Comparison of ENCODE assay signal across 19 cellular contexts in genomic region chr3:138060792-138061191, GRCh38. TPM values are rescaled to one million over a fixed set of nuclear protein-coding genes. Genes with fewer than 3 reads are reported as not detected.
DNase-seq lines count a peak whose midpoint lies in the region; ATAC-seq, FAIRE-seq and TF ChIP-seq lines count a peak whose summit lies in the region.
"Had no signal": no experiment of that assay in that cellular context is flagged by ENCODE, and none has a peak within 500 bp of the region (broad histone marks: within the 10 kb centered on the region; RNA-seq: fewer than 3 reads in every experiment).

No MANE protein-coding gene starts in this region.

- H3K36me3 Mint-ChIP-seq in T-helper 17 cell (ENCODE audit: low read depth), result no peaks in the 10 kb centered on the region

- H3K9me3 ChIP-seq in RWPE2 (ENCODE audit: severe bottlenecking) (no peaks in the 10 kb centered on the region), T-helper 17 cell (ENCODE audit: control insufficient read depth, low read length, poor library complexity, severe bottlenecking) (no peaks in the 10 kb centered on the region)
- H3K9me3 ChIP-seq: prostate gland had no signal

- DNase-seq in GM18507 (ENCODE audit: extremely low spot score, insufficient read length, low read depth), result no peak
- DNase-seq in RWPE2 (ENCODE audit: low spot score), result no peak
- DNase-seq in NCI-H526 treated with DMSO at 0.1 percent for 48 hours (lab: John Stamatoyannopoulos, UW), result no peak
- DNase-seq in activated T-cell treated with anti-CD3 and anti-CD28 coated beads, Interleukin-2, amount 50 U/mL, for 1 hour, result no peak
- no peak for DNase-seq in NCI-H82 treated with DMSO at 0.1 percent for 48 hours (lab: John Stamatoyannopoulos, UW; ENCODE audit: unreplicated experiment)
- DNase-seq in T-helper 17 cell, result no peak
- DNase-seq: activated naive CD4-positive, alpha-beta T cell treated with Interleukin-2 at 50 U/mL for 16 hours; DND-41; NCI-H1417 treated with DMSO at 0.1 percent for 48 hours; stimulated activated CD4-positive, alpha-beta T cell treated with anti-CD3 and anti-CD28 coated beads, Interleukin-2, amount 100 ng/mL, for 24 hours had no signal

- H3K27me3 Mint-ChIP-seq in T-helper 17 cell, result peaks cover 9% of the 10 kb centered on the region

- H3K4me3 Mint-ChIP-seq in T-helper 17 cell, result no peak overlapping the region

- no peaks in the 10 kb centered on the region for H3K36me3 ChIP-seq in RWPE2 (ENCODE audit: low read depth)
- H3K36me3 ChIP-seq: prostate gland had no signal

- no peaks in the 10 kb centered on the region for H3K27me3 ChIP-seq in RWPE2 (ENCODE audit: insufficient read depth, poor library complexity, severe bottlenecking)

- FAIRE-seq in GM18507 (lab: Jason Lieb, UNC), result peak; percentile 60
- FAIRE-seq: bronchial epithelial cell, endometrium had no signal

- peak; percentile 64 for ATAC-seq in GM21447 (IDR thresholded peaks at IDR 0.05; ENCODE audit: unreplicated experiment)
- ATAC-seq in HG03378 (IDR thresholded peaks at IDR 0.05; ENCODE audit: unreplicated experiment), result peak; percentile 63
- ATAC-seq in RWPE2 (ENCODE audit: low read depth), result 0 out of 3 replicates have a peak, but pooled peaks have one; percentile 25
- ATAC-seq in T-helper 17 cell, result no peak
- ATAC-seq: Right ventricle myocardium inferior had no signal

- no peak overlapping the region for H3K27ac ChIP-seq in RWPE2 (ENCODE audit: poor library complexity, severe bottlenecking)
- H3K27ac ChIP-seq: prostate gland had no signal

- no peaks in the 10 kb centered on the region for H3K4me1 ChIP-seq in RWPE2 (ENCODE audit: insufficient read depth, poor library complexity, severe bottlenecking)
- H3K4me1 ChIP-seq: prostate gland had no signal

- H3K4me3 ChIP-seq in RWPE2 (ENCODE audit: severe bottlenecking), result no peak overlapping the region
- H3K4me3 ChIP-seq: prostate gland had no signal

- H3K27ac Mint-ChIP-seq in T-helper 17 cell, result no peak overlapping the region

- H3K4me1 Mint-ChIP-seq in T-helper 17 cell, result no peaks in the 10 kb centered on the region

- TF ChIP-seq CTCF in RWPE2 (IDR thresholded peaks at IDR 0.05; ENCODE audit: poor library complexity, severe bottlenecking), result no peak

RNA-seq across cellular contexts. Expression of gene CLDN18, which starts 50.8 kb away (rescaled TPM):
- total RNA-seq in T-helper 17 cell, result not detected
- total RNA-seq: bronchial epithelial cell, H4, kidney epithelial cell, NCI-H460, Right ventricle myocardium inferior had no signal

RNA-seq across cellular contexts. Expression of gene DZIP1L, which starts 54.6 kb away (rescaled TPM):
- not detected for total RNA-seq in T-helper 17 cell
